ENCODE assay signal across 1 cellular context in genomic region chrX:55717521-55718497, GRCh38.
TF ChIP-seq lines count a peak whose summit lies in the region.

A gene with protein sequence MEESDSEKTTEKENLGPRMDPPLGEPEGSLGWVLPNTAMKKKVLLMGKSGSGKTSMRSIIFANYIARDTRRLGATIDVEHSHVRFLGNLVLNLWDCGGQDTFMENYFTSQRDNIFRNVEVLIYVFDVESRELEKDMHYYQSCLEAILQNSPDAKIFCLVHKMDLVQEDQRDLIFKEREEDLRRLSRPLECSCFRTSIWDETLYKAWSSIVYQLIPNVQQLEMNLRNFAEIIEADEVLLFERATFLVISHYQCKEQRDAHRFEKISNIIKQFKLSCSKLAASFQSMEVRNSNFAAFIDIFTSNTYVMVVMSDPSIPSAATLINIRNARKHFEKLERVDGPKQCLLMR (plus strand): TSS chrX:55717749. CDS start chrX:55718328, 579 bp downstream.

TF ChIP-seq in GM12878, 131 proteins besides CTCF, POLR2A, EP300 and RAD21 (continued from another document and continues in another):
- TF ChIP-seq POU2F2 (IDR thresholded peaks at IDR 0.05; ENCODE audit: borderline replicate concordance, low read depth, low read length) (0 out of 3 replicates have a peak, but pooled peaks have one; percentile 10), SIN3A (IDR thresholded peaks at IDR 0.05; ENCODE audit: low read depth, low read length) (peak; percentile 40; the same call in 1 of the 2 replicates), ETV6 (conservative IDR thresholded peaks at IDR 0.05 in 1 of 2, IDR thresholded peaks at IDR 0.05 in 1 of 2; ENCODE audit: borderline replicate concordance in 1 of 2, low read depth in 1 of 2) (0 out of 4 replicates have a peak, but pooled peaks of 1 of the 2 experiments have one; percentile 31), TARDBP (IDR thresholded peaks at IDR 0.05; ENCODE audit: borderline replicate concordance) (no peak), ZBTB11 (CRISPR knock-in tag; IDR thresholded peaks at IDR 0.05) (0 out of 2 replicates have a peak, but pooled peaks have one; percentile 28), CHD4 (IDR thresholded peaks at IDR 0.05) (no peak), NR2C1 (IDR thresholded peaks at IDR 0.05) (no peak), PAX8 (IDR thresholded peaks at IDR 0.05) (no peak), PAX5 (IDR thresholded peaks at IDR 0.05; ENCODE audit: borderline replicate concordance, low read depth, low read length) (no peak), RBBP5 (conservative IDR thresholded peaks at IDR 0.05) (no peak), IKZF2 (IDR thresholded peaks at IDR 0.05) (peak in 1 of 2 experiments; percentile 38; a peak in 1 of 4 replicates), POLR2AphosphoS2 (IDR thresholded peaks at IDR 0.05; ENCODE audit: low read depth, low read length) (no peak), HDAC2 (IDR thresholded peaks at IDR 0.05) (no peak), EZH2 (IDR thresholded peaks at IDR 0.05; ENCODE audit: borderline replicate concordance, control insufficient read depth, low read depth, low read length) (no peak), FOXK2 (IDR thresholded peaks at IDR 0.05) (no peak), JUNB (IDR thresholded peaks at IDR 0.05) (no peak), STAT1 (conservative IDR thresholded peaks at IDR 0.05) (no peak), HDAC6 (IDR thresholded peaks at IDR 0.05; ENCODE audit: unreplicated experiment) (no peak), CBX5 (IDR thresholded peaks at IDR 0.05; ENCODE audit: low read depth) (no peak), ZNF207 (IDR thresholded peaks at IDR 0.05; ENCODE audit: borderline replicate concordance) (no peak), DPF2 (IDR thresholded peaks at IDR 0.05) (no peak), IKZF1 (conservative IDR thresholded peaks at IDR 0.05) (peak; percentile 28; the same call in 1 of the 2 replicates), NR2C2 (IDR thresholded peaks at IDR 0.05; ENCODE audit: borderline replicate concordance, control insufficient read depth, insufficient read length, low read depth) (no peak), TBL1XR1 (IDR thresholded peaks at IDR 0.05; ENCODE audit: low read depth, low read length) (peak; percentile 12; the same call in 1 of the 2 replicates), MXI1 (IDR thresholded peaks at IDR 0.05; ENCODE audit: low read depth, low read length) (no peak), ATF3 (IDR thresholded peaks at IDR 0.05; ENCODE audit: borderline replicate concordance, extremely low read depth, low read depth, low read length) (peak; percentile 90; the same call in 1 of the 2 replicates), ZNF217 (IDR thresholded peaks at IDR 0.05) (no peak), CREB1 (IDR thresholded peaks at IDR 0.05; ENCODE audit: low read depth) (no peak), SRF (IDR thresholded peaks at IDR 0.05; ENCODE audit: low read depth in 2 of 2, low read length in 2 of 2) (no peak), ATF7 (IDR thresholded peaks at IDR 0.05; ENCODE audit: low read depth) (0 out of 2 replicates have a peak, but pooled peaks have one; percentile 11), FOS (IDR thresholded peaks at IDR 0.05; ENCODE audit: borderline replicate concordance, extremely low read depth, insufficient read length) (peak; percentile 56), RB1 (IDR thresholded peaks at IDR 0.05; ENCODE audit: borderline replicate concordance) (peak; percentile 29; the same call in 1 of the 2 replicates), BACH1 (IDR thresholded peaks at IDR 0.05; ENCODE audit: borderline replicate concordance) (no peak), YBX1 (IDR thresholded peaks at IDR 0.05) (no peak), CREM (IDR thresholded peaks at IDR 0.05; ENCODE audit: low read depth) (no peak), ATF2 (IDR thresholded peaks at IDR 0.05; ENCODE audit: low read length) (no peak), SUZ12 (IDR thresholded peaks at IDR 0.05; ENCODE audit: unreplicated experiment) (no peak), PBX3 (IDR thresholded peaks at IDR 0.05; ENCODE audit: insufficient replicate concordance, low read depth, low read length) (peak; percentile 65), POLR2AphosphoS5 (IDR thresholded peaks at IDR 0.05; ENCODE audit: low read length) (peak; percentile 61; the same call in 1 of the 2 replicates), SMARCA5 (IDR thresholded peaks at IDR 0.05) (no peak; the same call in none of the 2 replicates), GATAD2B (conservative IDR thresholded peaks at IDR 0.05; ENCODE audit: low read depth) (no peak), TCF12 (IDR thresholded peaks at IDR 0.05; ENCODE audit: low read depth, low read length) (no peak), ZNF24 (IDR thresholded peaks at IDR 0.05) (no peak), IRF4 (IDR thresholded peaks at IDR 0.05; ENCODE audit: low read depth, low read length) (no peak), SREBF1 (IDR thresholded peaks at IDR 0.05; ENCODE audit: low read length) (no peak), RUNX3 (IDR thresholded peaks at IDR 0.05; ENCODE audit: low read length) (peak; percentile 65), CHD1 (IDR thresholded peaks at IDR 0.05; ENCODE audit: low read depth, low read length) (no peak)
- TF ChIP-seq, protein P1, sequence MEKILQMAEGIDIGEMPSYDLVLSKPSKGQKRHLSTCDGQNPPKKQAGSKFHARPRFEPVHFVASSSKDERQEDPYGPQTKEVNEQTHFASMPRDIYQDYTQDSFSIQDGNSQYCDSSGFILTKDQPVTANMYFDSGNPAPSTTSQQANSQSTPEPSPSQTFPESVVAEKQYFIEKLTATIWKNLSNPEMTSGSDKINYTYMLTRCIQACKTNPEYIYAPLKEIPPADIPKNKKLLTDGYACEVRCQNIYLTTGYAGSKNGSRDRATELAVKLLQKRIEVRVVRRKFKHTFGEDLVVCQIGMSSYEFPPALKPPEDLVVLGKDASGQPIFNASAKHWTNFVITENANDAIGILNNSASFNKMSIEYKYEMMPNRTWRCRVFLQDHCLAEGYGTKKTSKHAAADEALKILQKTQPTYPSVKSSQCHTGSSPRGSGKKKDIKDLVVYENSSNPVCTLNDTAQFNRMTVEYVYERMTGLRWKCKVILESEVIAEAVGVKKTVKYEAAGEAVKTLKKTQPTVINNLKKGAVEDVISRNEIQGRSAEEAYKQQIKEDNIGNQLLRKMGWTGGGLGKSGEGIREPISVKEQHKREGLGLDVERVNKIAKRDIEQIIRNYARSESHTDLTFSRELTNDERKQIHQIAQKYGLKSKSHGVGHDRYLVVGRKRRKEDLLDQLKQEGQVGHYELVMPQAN (conservative IDR thresholded peaks at IDR 0.05), result peak; percentile 49; the same call in 1 of the 2 replicates
- TF ChIP-seq, protein P2, sequence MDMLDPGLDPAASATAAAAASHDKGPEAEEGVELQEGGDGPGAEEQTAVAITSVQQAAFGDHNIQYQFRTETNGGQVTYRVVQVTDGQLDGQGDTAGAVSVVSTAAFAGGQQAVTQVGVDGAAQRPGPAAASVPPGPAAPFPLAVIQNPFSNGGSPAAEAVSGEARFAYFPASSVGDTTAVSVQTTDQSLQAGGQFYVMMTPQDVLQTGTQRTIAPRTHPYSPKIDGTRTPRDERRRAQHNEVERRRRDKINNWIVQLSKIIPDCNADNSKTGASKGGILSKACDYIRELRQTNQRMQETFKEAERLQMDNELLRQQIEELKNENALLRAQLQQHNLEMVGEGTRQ (IDR thresholded peaks at IDR 0.05; ENCODE audit: borderline replicate concordance, low read depth, low read length), result peak; percentile 95
- TF ChIP-seq, protein P3, sequence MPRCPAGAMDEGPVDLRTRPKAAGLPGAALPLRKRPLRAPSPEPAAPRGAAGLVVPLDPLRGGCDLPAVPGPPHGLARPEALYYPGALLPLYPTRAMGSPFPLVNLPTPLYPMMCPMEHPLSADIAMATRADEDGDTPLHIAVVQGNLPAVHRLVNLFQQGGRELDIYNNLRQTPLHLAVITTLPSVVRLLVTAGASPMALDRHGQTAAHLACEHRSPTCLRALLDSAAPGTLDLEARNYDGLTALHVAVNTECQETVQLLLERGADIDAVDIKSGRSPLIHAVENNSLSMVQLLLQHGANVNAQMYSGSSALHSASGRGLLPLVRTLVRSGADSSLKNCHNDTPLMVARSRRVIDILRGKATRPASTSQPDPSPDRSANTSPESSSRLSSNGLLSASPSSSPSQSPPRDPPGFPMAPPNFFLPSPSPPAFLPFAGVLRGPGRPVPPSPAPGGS (IDR thresholded peaks at IDR 0.05; ENCODE audit: borderline replicate concordance, insufficient read depth, low read depth, low read length, poor library complexity, severe bottlenecking), result no peak
- TF ChIP-seq, protein P4, sequence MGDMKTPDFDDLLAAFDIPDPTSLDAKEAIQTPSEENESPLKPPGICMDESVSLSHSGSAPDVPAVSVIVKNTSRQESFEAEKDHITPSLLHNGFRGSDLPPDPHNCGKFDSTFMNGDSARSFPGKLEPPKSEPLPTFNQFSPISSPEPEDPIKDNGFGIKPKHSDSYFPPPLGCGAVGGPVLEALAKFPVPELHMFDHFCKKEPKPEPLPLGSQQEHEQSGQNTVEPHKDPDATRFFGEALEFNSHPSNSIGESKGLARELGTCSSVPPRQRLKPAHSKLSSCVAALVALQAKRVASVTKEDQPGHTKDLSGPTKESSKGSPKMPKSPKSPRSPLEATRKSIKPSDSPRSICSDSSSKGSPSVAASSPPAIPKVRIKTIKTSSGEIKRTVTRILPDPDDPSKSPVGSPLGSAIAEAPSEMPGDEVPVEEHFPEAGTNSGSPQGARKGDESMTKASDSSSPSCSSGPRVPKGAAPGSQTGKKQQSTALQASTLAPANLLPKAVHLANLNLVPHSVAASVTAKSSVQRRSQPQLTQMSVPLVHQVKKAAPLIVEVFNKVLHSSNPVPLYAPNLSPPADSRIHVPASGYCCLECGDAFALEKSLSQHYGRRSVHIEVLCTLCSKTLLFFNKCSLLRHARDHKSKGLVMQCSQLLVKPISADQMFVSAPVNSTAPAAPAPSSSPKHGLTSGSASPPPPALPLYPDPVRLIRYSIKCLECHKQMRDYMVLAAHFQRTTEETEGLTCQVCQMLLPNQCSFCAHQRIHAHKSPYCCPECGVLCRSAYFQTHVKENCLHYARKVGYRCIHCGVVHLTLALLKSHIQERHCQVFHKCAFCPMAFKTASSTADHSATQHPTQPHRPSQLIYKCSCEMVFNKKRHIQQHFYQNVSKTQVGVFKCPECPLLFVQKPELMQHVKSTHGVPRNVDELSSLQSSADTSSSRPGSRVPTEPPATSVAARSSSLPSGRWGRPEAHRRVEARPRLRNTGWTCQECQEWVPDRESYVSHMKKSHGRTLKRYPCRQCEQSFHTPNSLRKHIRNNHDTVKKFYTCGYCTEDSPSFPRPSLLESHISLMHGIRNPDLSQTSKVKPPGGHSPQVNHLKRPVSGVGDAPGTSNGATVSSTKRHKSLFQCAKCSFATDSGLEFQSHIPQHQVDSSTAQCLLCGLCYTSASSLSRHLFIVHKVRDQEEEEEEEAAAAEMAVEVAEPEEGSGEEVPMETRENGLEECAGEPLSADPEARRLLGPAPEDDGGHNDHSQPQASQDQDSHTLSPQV (IDR thresholded peaks at IDR 0.05), result no peak
- TF ChIP-seq, protein P5, sequence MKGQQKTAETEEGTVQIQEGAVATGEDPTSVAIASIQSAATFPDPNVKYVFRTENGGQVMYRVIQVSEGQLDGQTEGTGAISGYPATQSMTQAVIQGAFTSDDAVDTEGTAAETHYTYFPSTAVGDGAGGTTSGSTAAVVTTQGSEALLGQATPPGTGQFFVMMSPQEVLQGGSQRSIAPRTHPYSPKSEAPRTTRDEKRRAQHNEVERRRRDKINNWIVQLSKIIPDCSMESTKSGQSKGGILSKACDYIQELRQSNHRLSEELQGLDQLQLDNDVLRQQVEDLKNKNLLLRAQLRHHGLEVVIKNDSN (IDR thresholded peaks at IDR 0.05; ENCODE audit: borderline replicate concordance, extremely low read length, insufficient read depth, low read depth, low read length), result peak; percentile 94
